31 cellular contexts compared by ENCODE assay signal in the genomic region with DNA sequence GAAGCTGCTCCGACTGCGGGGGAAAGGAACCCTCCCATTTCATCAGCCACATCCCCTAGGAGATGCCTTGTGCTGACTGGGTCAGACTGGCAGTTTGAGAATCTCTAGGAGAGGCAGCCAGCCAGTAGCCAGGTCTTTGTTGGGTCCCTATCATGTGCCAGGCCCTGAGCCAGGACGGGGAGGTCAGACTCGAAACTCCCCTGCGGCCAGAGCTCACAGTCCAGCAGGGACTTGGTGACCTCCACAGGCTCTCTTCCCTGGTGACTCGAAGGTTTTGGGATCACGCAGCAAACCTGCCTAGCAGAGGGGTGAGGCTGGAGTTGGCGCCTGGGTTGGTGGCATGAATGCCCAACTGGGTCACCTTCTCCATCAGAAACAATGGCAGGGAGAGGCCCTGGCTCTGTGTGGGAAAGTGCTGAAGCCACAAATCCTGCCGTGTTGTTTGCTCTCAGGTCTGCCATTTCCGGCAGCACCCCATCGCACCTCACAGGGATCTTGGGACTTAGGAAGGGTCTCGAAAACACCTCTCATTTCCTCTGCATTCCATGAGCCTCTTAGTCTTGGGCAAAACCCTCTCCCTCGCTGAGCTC. TPM values are rescaled to one million over a fixed set of nuclear protein-coding genes. Genes with fewer than 3 reads are reported as not detected.
DNase-seq lines count a peak whose midpoint lies in the region; ATAC-seq and TF ChIP-seq lines count a peak whose summit lies in the region.
"Had no signal": no experiment of that assay in that cellular context is flagged by ENCODE, and none has a peak within 500 bp of the region (broad histone marks: within the 10 kb centered on the region; RNA-seq: fewer than 3 reads in every experiment).

No MANE protein-coding gene starts in this region.

- peaks cover 2% of the 10 kb centered on the region for H3K27me3 Mint-ChIP-seq in activated naive CD8-positive, alpha-beta T cell treated with anti-CD3 and anti-CD28 coated beads, Interleukin-2, amount 10 ng/mL, durations not matched to agents 7 days and 5 days
- no peaks in the 10 kb centered on the region for H3K27me3 Mint-ChIP-seq in activated naive CD8-positive, alpha-beta T cell treated with anti-CD3 and anti-CD28 coated beads for 36 hours
- peaks cover 5% of the 10 kb centered on the region for H3K27me3 Mint-ChIP-seq in endothelial cell (ENCODE audit: unreplicated experiment)

- H3K27ac Mint-ChIP-seq in activated naive CD8-positive, alpha-beta T cell treated with anti-CD3 and anti-CD28 coated beads, Interleukin-2, amount 10 ng/mL, durations not matched to agents 7 days and 5 days, result no peak overlapping the region
- H3K27ac Mint-ChIP-seq in activated naive CD8-positive, alpha-beta T cell treated with anti-CD3 and anti-CD28 coated beads for 36 hours, result no peak overlapping the region
- H3K27ac Mint-ChIP-seq in endothelial cell (ENCODE audit: unreplicated experiment), result no peak overlapping the region
- H3K27ac Mint-ChIP-seq: activated naive CD4-positive, alpha-beta T cell treated with anti-CD3 and anti-CD28 coated beads, Interleukin-2, amount 10 ng/mL, durations not matched to agents 7 days and 5 days; GM23338 had no signal

- DNase-seq in activated naive CD8-positive, alpha-beta T cell treated with anti-CD3 and anti-CD28 coated beads, Interleukin-2, amount 10 ng/mL, durations not matched to agents 7 days and 5 days, result peak; percentile 8
- DNase-seq in activated naive CD8-positive, alpha-beta T cell treated with anti-CD3 and anti-CD28 coated beads for 36 hours, result no peak
- DNase-seq in ecto neural progenitor cell (ENCODE audit: low spot score) (peak; percentile 27), posterior vena cava (ENCODE audit: low spot score) (peak; percentile 70), brain microvascular endothelial cell (no peak), endothelial cell (ENCODE audit: low spot score) (no peak)
- DNase-seq: activated CD4-positive, alpha-beta T cell treated with anti-CD3 and anti-CD28 coated beads, Interleukin-2, amount 50 U/mL, for 4 hours; activated naive CD4-positive, alpha-beta T cell treated with anti-CD3 and anti-CD28 coated beads, Interleukin-2, amount 10 ng/mL, durations not matched to agents 7 days and 5 days; activated T-cell treated with anti-CD3 and anti-CD28 coated beads, Interleukin-2, amount 50 U/mL, for 1 hour; Caco-2; central memory CD4-positive, alpha-beta T cell; DMS79 treated with DMSO at 0.1 percent for 48 hours; naive B cell; NCI-H1105 treated with DMSO at 0.1 percent for 48 hours; NCI-H2029 treated with DMSO at 0.1 percent for 48 hours; NCI-H226; NCI-H748 treated with DMSO at 0.1 percent for 48 hours; retina; stimulated activated CD4-positive, alpha-beta T cell treated with anti-CD3 and anti-CD28 coated beads, Interleukin-12 subunit alpha, Interleukin-12 subunit beta, amount 100 ng/mL, for 4 hours; stimulated activated CD4-positive, alpha-beta T cell treated with anti-CD3 and anti-CD28 coated beads, Interleukin-4, amount 100 ng/mL, for 4 hours; stimulated activated naive CD4-positive, alpha-beta T cell treated with Interleukin-2 at 50 U/mL for 16 hours had no signal

- in situ Hi-C loops in brain microvascular endothelial cell (cut with HindIII; ENCODE audit: low pct_ligation_motif_present, low sequenced_read_pairs), result no loop called here

- H3K4me3 ChIP-seq in brain microvascular endothelial cell (ENCODE audit: low read depth, low read length), result no peak overlapping the region
- H3K4me3 ChIP-seq: BLaER1, dorsolateral prefrontal cortex, GM23338, tibial artery had no signal

- no peak overlapping the region for H3K4me3 Mint-ChIP-seq in activated naive CD8-positive, alpha-beta T cell treated with anti-CD3 and anti-CD28 coated beads, Interleukin-2, amount 10 ng/mL, durations not matched to agents 7 days and 5 days
- no peak overlapping the region for H3K4me3 Mint-ChIP-seq in activated naive CD8-positive, alpha-beta T cell treated with anti-CD3 and anti-CD28 coated beads for 36 hours
- no peak overlapping the region for H3K4me3 Mint-ChIP-seq in endothelial cell (ENCODE audit: unreplicated experiment)
- H3K4me3 Mint-ChIP-seq: activated naive CD4-positive, alpha-beta T cell treated with anti-CD3 and anti-CD28 coated beads, Interleukin-2, amount 10 ng/mL, durations not matched to agents 7 days and 5 days; GM23338 had no signal

- H3K27me3 ChIP-seq in brain microvascular endothelial cell (replicated peaks), result no peaks in the 10 kb centered on the region
- H3K27me3 ChIP-seq: BLaER1, dorsolateral prefrontal cortex, tibial artery had no signal

- intact Hi-C loops in posterior vena cava (cut with DNase I), result no loop called here

- no peaks in the 10 kb centered on the region for H3K36me3 Mint-ChIP-seq in activated naive CD8-positive, alpha-beta T cell treated with anti-CD3 and anti-CD28 coated beads, Interleukin-2, amount 10 ng/mL, durations not matched to agents 7 days and 5 days
- no peaks in the 10 kb centered on the region for H3K36me3 Mint-ChIP-seq in activated naive CD8-positive, alpha-beta T cell treated with anti-CD3 and anti-CD28 coated beads for 36 hours
- peaks cover 18% of the 10 kb centered on the region for H3K36me3 Mint-ChIP-seq in endothelial cell (ENCODE audit: low read depth, unreplicated experiment)
- H3K36me3 Mint-ChIP-seq: activated naive CD4-positive, alpha-beta T cell treated with anti-CD3 and anti-CD28 coated beads, Interleukin-2, amount 10 ng/mL, durations not matched to agents 7 days and 5 days; naive B cell had no signal

- TF ChIP-seq CTCF in brain microvascular endothelial cell (IDR thresholded peaks at IDR 0.05; ENCODE audit: low read depth, low read length, missing control alignments) (no peak), endothelial cell (IDR thresholded peaks at IDR 0.05; ENCODE audit: unreplicated experiment) (no peak)

- no peak overlapping the region for H3K27ac ChIP-seq in brain microvascular endothelial cell
- H3K27ac ChIP-seq: BLaER1, dorsolateral prefrontal cortex, tibial artery had no signal

- H3K4me1 Mint-ChIP-seq in activated naive CD8-positive, alpha-beta T cell treated with anti-CD3 and anti-CD28 coated beads, Interleukin-2, amount 10 ng/mL, durations not matched to agents 7 days and 5 days, result peaks cover 2% of the 10 kb centered on the region
- peaks cover 5% of the 10 kb centered on the region for H3K4me1 Mint-ChIP-seq in activated naive CD8-positive, alpha-beta T cell treated with anti-CD3 and anti-CD28 coated beads for 36 hours
- H3K4me1 Mint-ChIP-seq in endothelial cell (ENCODE audit: unreplicated experiment), result no peaks in the 10 kb centered on the region
- H3K4me1 Mint-ChIP-seq: activated naive CD4-positive, alpha-beta T cell treated with anti-CD3 and anti-CD28 coated beads, Interleukin-2, amount 10 ng/mL, durations not matched to agents 7 days and 5 days had no signal

- no peaks in the 10 kb centered on the region for H3K9me3 Mint-ChIP-seq in activated naive CD8-positive, alpha-beta T cell treated with anti-CD3 and anti-CD28 coated beads, Interleukin-2, amount 10 ng/mL, durations not matched to agents 7 days and 5 days
- no peaks in the 10 kb centered on the region for H3K9me3 Mint-ChIP-seq in activated naive CD8-positive, alpha-beta T cell treated with anti-CD3 and anti-CD28 coated beads for 36 hours
- H3K9me3 Mint-ChIP-seq in endothelial cell (ENCODE audit: unreplicated experiment), result no peaks in the 10 kb centered on the region
- H3K9me3 Mint-ChIP-seq: activated naive CD4-positive, alpha-beta T cell treated with anti-CD3 and anti-CD28 coated beads, Interleukin-2, amount 10 ng/mL, durations not matched to agents 7 days and 5 days; GM23338; naive B cell had no signal

- ATAC-seq in activated naive CD8-positive, alpha-beta T cell treated with anti-CD3 and anti-CD28 coated beads, Interleukin-2, amount 10 ng/mL, durations not matched to agents 7 days and 5 days (ENCODE audit: low read depth), result no peak
- ATAC-seq in GM19328 (IDR thresholded peaks at IDR 0.05; ENCODE audit: unreplicated experiment) (no peak), SK-N-SH treated with all-trans-retinoic acid at 6 μM for 48 hours (no peak)
- ATAC-seq: GM23338, left colon had no signal

- POLR2A ChIA-PET in activated naive CD8-positive, alpha-beta T cell treated with anti-CD3 and anti-CD28 coated beads, Interleukin-2, amount 10 ng/mL, durations not matched to agents 7 days and 5 days (lab: Charles Lee), result no interaction called here

- no peaks in the 10 kb centered on the region for H3K36me3 ChIP-seq in brain microvascular endothelial cell (replicated peaks)

TF ChIP-seq in SK-N-SH treated with all-trans-retinoic acid at 6 μM for 48 hours, 23 proteins besides CTCF, POLR2A, EP300 and RAD21 (continues in another document):
- TF ChIP-seq ZFP3 (CRISPR knock-in tag; IDR thresholded peaks at IDR 0.05), result no peak
- no peak for TF ChIP-seq ARNTL (CRISPR knock-in tag; IDR thresholded peaks at IDR 0.05; ENCODE audit: borderline replicate concordance, low read depth)
- TF ChIP-seq RARB (CRISPR knock-in tag; IDR thresholded peaks at IDR 0.05), result no peak
- TF ChIP-seq SNAI2 (CRISPR knock-in tag; IDR thresholded peaks at IDR 0.05), result no peak
- TF ChIP-seq ZNF565 (CRISPR knock-in tag; conservative IDR thresholded peaks at IDR 0.05; ENCODE audit: low read depth), result no peak
- TF ChIP-seq CSRNP3 (CRISPR knock-in tag; IDR thresholded peaks at IDR 0.05), result no peak
- no peak for TF ChIP-seq ZNF70 (CRISPR knock-in tag; IDR thresholded peaks at IDR 0.05)
- TF ChIP-seq BACH2 (CRISPR knock-in tag; IDR thresholded peaks at IDR 0.05; ENCODE audit: borderline replicate concordance), result no peak

RNA-seq across cellular contexts. Expression of gene ORM1, which starts 14.4 kb away (rescaled TPM):
- total RNA-seq in activated naive CD8-positive, alpha-beta T cell treated with anti-CD3 and anti-CD28 coated beads, Interleukin-2, amount 10 ng/mL, durations not matched to agents 7 days and 5 days, result not detected
- total RNA-seq in activated naive CD8-positive, alpha-beta T cell treated with anti-CD3 and anti-CD28 coated beads for 36 hours, result not detected
- total RNA-seq in posterior vena cava, result 1 to 10 TPM in 1 of 2 donors, not detected in 1; 1.8 TPM
- total RNA-seq in endothelial cell (ENCODE audit: unreplicated experiment), result not detected
- total RNA-seq: epithelial cell of proximal tubule, GM23338, left colon had no signal

RNA-seq across cellular contexts. Expression of gene ORM2, which starts 21.2 kb away (rescaled TPM):
- not detected for total RNA-seq in activated naive CD8-positive, alpha-beta T cell treated with anti-CD3 and anti-CD28 coated beads, Interleukin-2, amount 10 ng/mL, durations not matched to agents 7 days and 5 days
- not detected for total RNA-seq in activated naive CD8-positive, alpha-beta T cell treated with anti-CD3 and anti-CD28 coated beads for 36 hours
- not detected for total RNA-seq in posterior vena cava
- not detected for total RNA-seq in endothelial cell (ENCODE audit: unreplicated experiment)
- total RNA-seq: aorta, epithelial cell of proximal tubule, left colon, M059J had no signal

Comparison
In these comparisons a context has a peak if more than half of its experiments do, and no peak if none do; other contexts are left out.
1. DNase-seq: peak in activated naive CD8-positive, alpha-beta T cell treated with anti-CD3 and anti-CD28 coated beads, Interleukin-2, amount 10 ng/mL, durations not matched to agents 7 days and 5 days (single experiment), ecto neural progenitor cell (single experiment) and posterior vena cava (single experiment); none in activated naive CD8-positive, alpha-beta T cell treated with anti-CD3 and anti-CD28 coated beads for 36 hours (single experiment), brain microvascular endothelial cell (single experiment) and endothelial cell (single experiment).